16 cellular contexts compared by ENCODE assay signal in the genomic region with DNA sequence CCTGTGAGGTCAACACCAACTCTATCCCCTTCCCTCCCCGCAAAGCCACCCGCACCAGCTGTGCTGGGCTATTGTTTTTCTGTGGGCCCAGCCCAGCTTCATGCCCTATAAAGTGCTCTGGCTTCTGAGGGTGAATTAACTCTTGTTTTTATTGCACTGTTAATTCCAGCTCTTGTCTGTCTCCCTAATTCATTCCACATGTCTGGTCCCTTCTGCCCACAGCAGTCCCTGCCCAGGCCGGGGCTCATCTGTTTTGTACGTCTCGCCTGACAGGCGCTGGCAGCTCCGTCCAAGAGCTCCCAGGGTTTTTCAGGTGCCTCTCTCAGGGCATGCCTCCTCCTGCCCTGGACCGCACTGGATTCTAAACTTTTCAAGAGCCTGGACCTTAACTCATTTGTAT.
"Had no signal": no experiment of that assay in that cellular context is flagged by ENCODE, and none has a peak within 500 bp of the region (broad histone marks: within the 10 kb centered on the region; RNA-seq: fewer than 3 reads in every experiment).

No MANE protein-coding gene starts in this region.

- H3K27me3 ChIP-seq: breast epithelium, ovary, upper lobe of right lung had no signal

- H3K27ac Mint-ChIP-seq: activated CD4-positive, alpha-beta memory T cell treated with anti-CD3 and anti-CD28 coated beads for 36 hours; activated naive CD8-positive, alpha-beta T cell treated with anti-CD3 and anti-CD28 coated beads for 36 hours had no signal

- H3K27ac ChIP-seq: breast epithelium, ovary, upper lobe of right lung, VCaP had no signal

- H3K4me3 Mint-ChIP-seq: activated CD4-positive, alpha-beta memory T cell treated with anti-CD3 and anti-CD28 coated beads for 36 hours; activated naive CD8-positive, alpha-beta T cell treated with anti-CD3 and anti-CD28 coated beads for 36 hours; neural crest cell had no signal

- H3K4me1 Mint-ChIP-seq: activated naive CD8-positive, alpha-beta T cell treated with anti-CD3 and anti-CD28 coated beads for 36 hours had no signal

- H3K4me1 ChIP-seq: breast epithelium, upper lobe of right lung had no signal

- DNase-seq: activated CD4-positive, alpha-beta memory T cell treated with anti-CD3 and anti-CD28 coated beads for 36 hours; activated gamma-delta T cell; activated naive CD8-positive, alpha-beta T cell treated with anti-CD3 and anti-CD28 coated beads for 36 hours; activated T-cell treated with anti-CD3 and anti-CD28 coated beads, Interleukin-2, amount 50 U/mL, for 48 hours; aorta; left colon; ovary; SIG-M5; small intestine; stimulated activated naive CD4-positive, alpha-beta T cell; substantia nigra; T1000; upper lobe of right lung had no signal

- H3K9me3 Mint-ChIP-seq: activated CD4-positive, alpha-beta memory T cell treated with anti-CD3 and anti-CD28 coated beads for 36 hours; activated naive CD8-positive, alpha-beta T cell treated with anti-CD3 and anti-CD28 coated beads for 36 hours; neural crest cell had no signal

- H3K4me3 ChIP-seq: breast epithelium, ovary, upper lobe of right lung had no signal

- H3K36me3 ChIP-seq: breast epithelium, ovary, upper lobe of right lung had no signal

- H3K36me3 Mint-ChIP-seq: activated CD4-positive, alpha-beta memory T cell treated with anti-CD3 and anti-CD28 coated beads for 36 hours; activated naive CD8-positive, alpha-beta T cell treated with anti-CD3 and anti-CD28 coated beads for 36 hours had no signal

- ATAC-seq: left colon, upper lobe of right lung had no signal

- H3K9me3 ChIP-seq: breast epithelium, ovary, upper lobe of right lung had no signal
